ENCODE assay signal across 10 cellular contexts in the genomic region with DNA sequence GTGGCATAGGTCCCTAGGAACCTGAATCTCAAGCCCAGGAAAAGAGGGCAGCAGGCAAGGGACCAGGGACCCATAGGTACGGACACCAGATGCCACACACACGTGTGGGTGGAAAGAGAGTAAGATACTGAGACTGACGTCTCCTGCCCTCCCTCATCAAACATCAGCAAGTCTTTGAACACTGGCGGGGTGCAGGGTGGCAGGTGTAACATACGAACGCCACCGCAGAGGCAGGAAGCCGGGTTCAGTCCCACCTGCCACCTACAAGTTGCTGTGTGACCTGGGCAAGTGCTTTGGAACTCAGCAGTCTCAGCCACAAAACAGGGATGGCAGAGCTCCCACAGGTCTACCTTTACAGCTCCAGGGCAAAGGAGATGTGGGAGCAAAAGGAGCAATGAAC. TPM values are rescaled to one million over a fixed set of nuclear protein-coding genes. Genes with fewer than 3 reads are reported as not detected.
DNase-seq lines count a peak whose midpoint lies in the region; ATAC-seq, FAIRE-seq and TF ChIP-seq lines count a peak whose summit lies in the region.
"Had no signal": no experiment of that assay in that cellular context is flagged by ENCODE, and none has a peak within 500 bp of the region (broad histone marks: within the 10 kb centered on the region; RNA-seq: fewer than 3 reads in every experiment).

No MANE protein-coding gene starts in this region.

- no peak overlapping the region for H4K12ac ChIP-seq in trophoblast cell (ENCODE audit: low read depth, low read length)

- H3K79me2 ChIP-seq in HepG2 (ENCODE audit: insufficient read depth, low read length) (peaks cover 100% of the 10 kb centered on the region), trophoblast cell (ENCODE audit: control insufficient read depth, insufficient read depth, low read length, poor library complexity) (peaks cover 76% of the 10 kb centered on the region)

- TF ChIP-seq POLR2A in HepG2 (IDR thresholded peaks at IDR 0.05; ENCODE audit: insufficient read depth in 1 of 2, low read depth in 2 of 2, low read length in 2 of 2): no peak
- no peak for TF ChIP-seq POLR2A in right lobe of liver (IDR thresholded peaks at IDR 0.05)

- H3K4ac ChIP-seq in trophoblast cell (ENCODE audit: low read depth, low read length): peak overlapping the region; percentile 93

- H2AFZ ChIP-seq in HepG2 (ENCODE audit: low read length): no peak overlapping the region
- no peak overlapping the region for H2AFZ ChIP-seq in trophoblast cell (ENCODE audit: insufficient read depth, low read length, poor library complexity)

- H3K4me1 ChIP-seq in HepG2 (ENCODE audit: insufficient read depth, low read length) (peaks cover 100% of the 10 kb centered on the region), right lobe of liver (peaks cover 0 to 62% (median 13%) of the 10 kb centered on the region in 4 donors), trophoblast cell (ENCODE audit: control insufficient read depth in 1 of 2, insufficient read depth in 2 of 2, low read length in 2 of 2) (peaks cover 47 to 70% of the 10 kb centered on the region in 2 experiments)

- no peak overlapping the region for H3K14ac ChIP-seq in trophoblast cell (ENCODE audit: low read length)

- H3K79me1 ChIP-seq in trophoblast cell (ENCODE audit: low read length): peaks cover 7% of the 10 kb centered on the region

- 96% methylated on average over 4 of the region's 8 CpGs for WGBS in HepG2 (ENCODE audit: low lambda C conversion rate)
- WGBS in right lobe of liver (ENCODE audit: insufficient coverage, low coverage, low lambda C conversion rate, missing lambda C conversion rate): 92% methylated on average over 7 of the region's 8 CpGs
- no CpG with 5 or more reads among the region's 8 CpGs for WGBS in trophoblast cell (ENCODE audit: extremely low coverage, insufficient coverage, insufficient read length)

- no peak overlapping the region for H2BK120ac ChIP-seq in trophoblast cell (ENCODE audit: insufficient read depth, low read length, poor library complexity)

- H3K18ac ChIP-seq in trophoblast cell (ENCODE audit: low read length): no peak overlapping the region

- no peak overlapping the region for H4K8ac ChIP-seq in trophoblast cell (ENCODE audit: low read depth, low read length)

- no peak overlapping the region for H2AK5ac ChIP-seq in trophoblast cell (ENCODE audit: low read length)

- no peak overlapping the region for H2BK5ac ChIP-seq in trophoblast cell (ENCODE audit: low read depth, low read length, poor library complexity)

- H2BK12ac ChIP-seq in trophoblast cell (ENCODE audit: low read length): no peak overlapping the region

- peak overlapping the region; percentile 32 to 80 for H3K27ac Mint-ChIP-seq in activated naive CD4-positive, alpha-beta T cell treated with anti-CD3 and anti-CD28 coated beads, Interleukin-2, amount 50 U/mL, for 72 hours

- no peak overlapping the region for H4K91ac ChIP-seq in trophoblast cell (ENCODE audit: low read depth, low read length)

- no peak overlapping the region for H3K27ac ChIP-seq in HepG2 (ENCODE audit: extremely low read length, insufficient read depth, low read length)
- no peak overlapping the region for H3K27ac ChIP-seq in right lobe of liver
- no peak overlapping the region for H3K27ac ChIP-seq in trophoblast cell (ENCODE audit: low read depth, low read length)

- intact Hi-C loops in HepG2 (cut with micrococcal nuclease; ENCODE audit: unreplicated experiment): no loop called here
- intact Hi-C loops in right lobe of liver (cut with DNase I): no loop called here

- DNase-seq in HepG2 (ENCODE audit: low spot score): no peak
- DNase-seq in right lobe of liver: no peak
- DNase-seq in activated naive CD4-positive, alpha-beta T cell treated with anti-CD3 and anti-CD28 coated beads, Interleukin-2, amount 50 U/mL, for 72 hours (ENCODE audit: low spot score in 2 of 2): peak in 1 of 2 donors; percentile 42
- no peak for DNase-seq in trophoblast cell
- no peak for DNase-seq in urothelium cell line (ENCODE audit: low spot score)
- no peak for DNase-seq in NCI-H1694 (lab: John Stamatoyannopoulos, UW)
- DNase-seq in hippocampal formation (lab: John Stamatoyannopoulos, UW): no peak
- DNase-seq in NCI-H146 treated with DMSO at 0.1 percent for 48 hours (lab: John Stamatoyannopoulos, UW; ENCODE audit: unreplicated experiment): no peak
- DNase-seq: NCI-H2107 had no signal

- TF ChIP-seq CTCF in HepG2 (CRISPR knock-in tag; IDR thresholded peaks at IDR 0.05): no peak
- TF ChIP-seq CTCF in right lobe of liver (IDR thresholded peaks at IDR 0.05): no peak

- in situ Hi-C loops in HepG2 (cut with HindIII; ENCODE audit: extremely low pct_ligation_motif_present, low pct_unique_long_range_greater_than_20kb): no loop called here

- H3K4me3 ChIP-seq in HepG2 (replicated peaks in 1 of 3; ENCODE audit: insufficient read depth in 1 of 3, low read depth in 2 of 3, low read length in 3 of 3): no peak overlapping the region
- H3K4me3 ChIP-seq in right lobe of liver: no peak overlapping the region
- H3K4me3 ChIP-seq in trophoblast cell (ENCODE audit: low read depth, low read length): no peak overlapping the region
- H3K4me3 ChIP-seq: pancreas had no signal

- H3K4me2 ChIP-seq in HepG2 (ENCODE audit: low read depth, low read length) (no peak overlapping the region), trophoblast cell (ENCODE audit: low read length) (no peak overlapping the region)

- POLR2A ChIA-PET in HepG2 (lab: Yijun Ruan, JAX): interaction anchor here (1.0 to 1.7 kb wide), 2 partner anchors 9 to 12 kb away, joined by 3 to 9 read pairs; no protein-coding TSS in a partner anchor

- peaks cover 0 to 10% of the 10 kb centered on the region in 2 donors for H3K9me3 Mint-ChIP-seq in activated naive CD4-positive, alpha-beta T cell treated with anti-CD3 and anti-CD28 coated beads, Interleukin-2, amount 50 U/mL, for 72 hours

- no TSS peak for BruUV-seq in HepG2 (replicated peaks; lab: Mats Ljungman, UMichigan)

- no peak for TF ChIP-seq RAD21 in HepG2 (CRISPR knock-in tag; IDR thresholded peaks at IDR 0.05)

- no peaks in the 10 kb centered on the region for H3K27me3 ChIP-seq in HepG2 (ENCODE audit: control insufficient read depth in 1 of 2, insufficient read depth in 2 of 2, low read length in 2 of 2)
- no peaks in the 10 kb centered on the region for H3K27me3 ChIP-seq in right lobe of liver
- no peaks in the 10 kb centered on the region for H3K27me3 ChIP-seq in trophoblast cell (ENCODE audit: insufficient read depth, low read length)
- H3K27me3 ChIP-seq: pancreas had no signal

- peaks cover 79% of the 10 kb centered on the region for H4K20me1 ChIP-seq in HepG2 (ENCODE audit: insufficient read depth, low read length)

- H3K9me3 ChIP-seq in HepG2 (ENCODE audit: low read length): no peaks in the 10 kb centered on the region
- no peaks in the 10 kb centered on the region for H3K9me3 ChIP-seq in right lobe of liver
- H3K9me3 ChIP-seq in trophoblast cell (ENCODE audit: insufficient read depth, low read depth, low read length): no peaks in the 10 kb centered on the region
- H3K9me3 ChIP-seq: pancreas had no signal

- CTCF ChIA-PET in HepG2 (lab: Yijun Ruan, JAX; ENCODE audit: low intra/inter-chr PET ratio, low total read pairs): no interaction called here

- no peak overlapping the region for H3K23ac ChIP-seq in trophoblast cell (ENCODE audit: low read length)

- TF ChIP-seq EP300 in HepG2 (IDR thresholded peaks at IDR 0.05; ENCODE audit: low read depth in 2 of 2, low read length in 2 of 2) (no peak), HepG2 (CRISPR knock-in tag; IDR thresholded peaks at IDR 0.05; ENCODE audit: borderline replicate concordance) (no peak)

- no peak for ATAC-seq in HepG2
- no peak for ATAC-seq in right lobe of liver
- peak; percentile 74 to 82 for ATAC-seq in activated naive CD4-positive, alpha-beta T cell treated with anti-CD3 and anti-CD28 coated beads, Interleukin-2, amount 50 U/mL, for 72 hours

- H3K36me3 ChIP-seq in HepG2 (replicated peaks in 1 of 2; ENCODE audit: control insufficient read depth in 1 of 2, insufficient read depth in 2 of 2, low read length in 2 of 2) (peaks cover 14 to 33% of the 10 kb centered on the region in 2 experiments; a peak in 4 of 5 replicates), right lobe of liver (peaks cover 0 to 4% (median 0%) of the 10 kb centered on the region in 4 donors), trophoblast cell (ENCODE audit: control insufficient read depth in 1 of 2, insufficient read depth in 2 of 2, low read length in 2 of 2) (peaks cover 48 to 69% of the 10 kb centered on the region in 2 experiments)
- H3K36me3 ChIP-seq: pancreas had no signal

- peaks cover 0 to 27% of the 10 kb centered on the region in 2 donors for H3K36me3 Mint-ChIP-seq in activated naive CD4-positive, alpha-beta T cell treated with anti-CD3 and anti-CD28 coated beads, Interleukin-2, amount 50 U/mL, for 72 hours

- H3K9ac ChIP-seq in HepG2 (ENCODE audit: insufficient read depth, low read depth, low read length) (no peak overlapping the region; the same call in 1 of the 2 replicates), trophoblast cell (ENCODE audit: low read length) (no peak overlapping the region)

- FAIRE-seq in HepG2 (lab: Jason Lieb, UNC): no peak
- peak; percentile 90 for FAIRE-seq in urothelium cell line (lab: Jason Lieb, UNC)
- FAIRE-seq: pancreas had no signal

RNA-seq across cellular contexts. Expression of a gene that starts 11.1 kb away (rescaled TPM):
- total RNA-seq in HepG2 (2016; rRNA removed; fragmentation: Illumina TruSeq; extraction: Trizol): 58.6 and 62.4 TPM in 2 replicates
- total RNA-seq in HepG2 (2016; cell fraction: cytosol; rRNA removed; fragmentation: Illumina TruSeq; extraction: Trizol; ENCODE audit: low read depth): 9.6 and 10.7 TPM in 2 replicates
- 55.0 and 63.6 TPM in 2 replicates for total RNA-seq in HepG2 (2016; cell fraction: insoluble cytoplasmic fraction; rRNA removed; fragmentation: Illumina TruSeq; extraction: Trizol)
- 25.2 and 28.3 TPM in 2 replicates for total RNA-seq in HepG2 (2016; cell fraction: membrane; rRNA removed; fragmentation: Illumina TruSeq; extraction: Trizol)
- 62.9 and 75.6 TPM in 2 replicates for total RNA-seq in HepG2 (2016; cell fraction: nucleus; rRNA removed; fragmentation: Illumina TruSeq; extraction: Trizol)
- polyA plus RNA-seq in HepG2 (2011; rRNA removed): 152 and 162 TPM in 2 replicates
- polyA plus RNA-seq in HepG2 (2011; cell fraction: cytosol; rRNA removed): 97.7 and 136 TPM in 2 replicates
- polyA plus RNA-seq in HepG2 (2011; cell fraction: nucleus; rRNA removed): 162 and 195 TPM in 2 replicates
- polyA plus RNA-seq in HepG2 (2012): 109 and 118 TPM in 2 replicates
- 8.0 and 10.4 TPM in 2 replicates for polyA plus RNA-seq in HepG2 (2016; cell fraction: cytosol; fragmentation: Illumina TruSeq; extraction: Trizol; ENCODE audit: low read depth)
- 67.9 and 88.1 TPM in 2 replicates for polyA plus RNA-seq in HepG2 (2016; cell fraction: insoluble cytoplasmic fraction; fragmentation: Illumina TruSeq; extraction: Trizol; ENCODE audit: low read depth)
- polyA plus RNA-seq in HepG2 (2016; cell fraction: membrane; fragmentation: Illumina TruSeq; extraction: Trizol; ENCODE audit: low read depth): 15.3 and 18.8 TPM in 2 replicates
- 91.6 and 93.8 TPM in 2 replicates for polyA plus RNA-seq in HepG2 (2016; cell fraction: nucleus; fragmentation: Illumina TruSeq; extraction: Trizol; ENCODE audit: insufficient read depth, low read depth)
- 144 and 214 TPM in 2 replicates for polyA minus RNA-seq in HepG2 (2011; rRNA and poly(A)+ RNA removed; ENCODE audit: low replicate concordance)
- 167 and 168 TPM in 2 replicates for polyA minus RNA-seq in HepG2 (2011; cell fraction: cytosol; rRNA and poly(A)+ RNA removed)
- 119 and 126 TPM in 2 replicates for polyA minus RNA-seq in HepG2 (2011; cell fraction: nucleus; rRNA and poly(A)+ RNA removed)
- 100 to 1,000 TPM in 3 of 6 experiments, 10 to 100 TPM in 3; 53.1 to 145 (median 100) TPM for total RNA-seq in right lobe of liver
- total RNA-seq in activated naive CD4-positive, alpha-beta T cell treated with anti-CD3 and anti-CD28 coated beads, Interleukin-2, amount 50 U/mL, for 72 hours: 100 to 1,000 TPM; 106 to 120 TPM
- 427 and 440 TPM in 2 replicates for polyA plus RNA-seq in trophoblast cell (2013)

Comparison
In these comparisons a context has a peak if more than half of its experiments do, and no peak if none do; other contexts are left out.
1. ATAC-seq: peak in activated naive CD4-positive, alpha-beta T cell treated with anti-CD3 and anti-CD28 coated beads, Interleukin-2, amount 50 U/mL, for 72 hours (2 of 2); none in HepG2 (single experiment) and right lobe of liver (0 of 4).